In the genomic region with DNA sequence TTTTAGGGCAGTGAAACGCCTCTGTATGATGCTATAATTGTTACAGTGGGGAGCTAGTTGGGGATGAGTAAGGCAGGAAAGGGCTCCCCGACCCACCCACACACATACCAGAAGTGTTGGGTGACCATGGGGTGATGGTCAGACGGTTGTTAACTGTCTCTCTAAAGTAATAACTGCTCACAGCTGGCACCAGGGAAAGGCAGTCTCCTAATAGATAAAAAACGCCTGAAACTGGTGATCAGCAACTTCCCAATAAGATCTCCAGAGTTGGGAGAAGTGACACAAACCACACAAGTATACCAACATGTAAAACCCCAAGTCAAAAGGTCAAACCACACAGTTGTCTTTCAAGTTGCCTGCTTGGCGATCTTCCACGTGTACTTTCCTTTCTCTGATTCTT, we compare ENCODE assay signal across 17 cellular contexts.
A peak's percentile ranks its signal among the peaks of the same experiment; 100 is the strongest.
DNase-seq lines count a peak whose midpoint lies in the region; ATAC-seq and FAIRE-seq lines count a peak whose summit lies in the region.
"Had no signal": no experiment of that assay in that cellular context is flagged by ENCODE, and none has a peak within 500 bp of the region (broad histone marks: within the 10 kb centered on the region; RNA-seq: fewer than 3 reads in every experiment).

No MANE protein-coding gene starts in this region.

- FAIRE-seq in urothelium cell line (lab: Jason Lieb, UNC) = no peak
- FAIRE-seq: HepG2, K562 had no signal

- no peak for ATAC-seq in Right ventricle myocardium superior (ENCODE audit: poor library complexity)
- no peak for ATAC-seq in GM21528 (IDR thresholded peaks at IDR 0.05; ENCODE audit: low FRiP score, unreplicated experiment)
- ATAC-seq: HepG2, K562, T-helper 17 cell had no signal

- DNase-seq in HT1080 (ENCODE audit: low read depth) (peak; percentile 17), MV-4-11 (lab: John Stamatoyannopoulos, UW) (peak; percentile 99), SW480 (ENCODE audit: low spot score) (peak; percentile 4), urothelium cell line (ENCODE audit: low spot score) (peak; percentile 21), Right ventricle myocardium superior (no peak)
- no peak for DNase-seq in activated CD4-positive, alpha-beta T cell treated with anti-CD3 and anti-CD28 coated beads for 48 hours
- DNase-seq: BE2C, DMS79, H7, NCI-H1417 treated with DMSO at 0.1 percent for 48 hours, NCI-H187, NCI-H446, NCI-H526 treated with DMSO at 0.1 percent for 48 hours, T-helper 17 cell had no signal

- intact Hi-C loops in Right ventricle myocardium superior (cut with DNase I) = no loop called here

Comparison
In these comparisons a context has a peak if more than half of its experiments do, and no peak if none do; other contexts are left out.
1. DNase-seq: peak in HT1080 (single experiment), MV-4-11 (single experiment), SW480 (single experiment) and urothelium cell line (single experiment); none in activated CD4-positive, alpha-beta T cell treated with anti-CD3 and anti-CD28 coated beads for 48 hours (single experiment) and Right ventricle myocardium superior (single experiment).